ENCODE assay signal across 8 cellular contexts in genomic region chr6:96898241-96898851, GRCh38. TPM values are rescaled to one million over a fixed set of nuclear protein-coding genes. Genes with fewer than 3 reads are reported as not detected.
A peak's percentile ranks its signal among the peaks of the same experiment; 100 is the strongest.
DNase-seq lines count a peak whose midpoint lies in the region; ATAC-seq, FAIRE-seq and TF ChIP-seq lines count a peak whose summit lies in the region.

No MANE protein-coding gene starts in this region.

- peaks cover 24% of the 10 kb centered on the region for H3K36me3 Mint-ChIP-seq in Calu3 (ENCODE audit: insufficient read depth, unreplicated experiment)

- H3K4me1 Mint-ChIP-seq in Calu3 (ENCODE audit: low read depth, unreplicated experiment) = peaks cover 11% of the 10 kb centered on the region

- intact Hi-C loops in Calu3 (cut with micrococcal nuclease; ENCODE audit: unreplicated experiment) = loop anchor here (2.0 to 10.0 kb wide), 5 partner anchors 26 to 1534 kb away; partner anchors contain the start of gene KLHL32

- H3K27me3 Mint-ChIP-seq in Calu3 (ENCODE audit: unreplicated experiment) = no peaks in the 10 kb centered on the region

- H2AFZ ChIP-seq in keratinocyte (ENCODE audit: control insufficient read depth, low read length) = peak overlapping the region; percentile 97

- peak; percentile 1 for DNase-seq in Calu3
- DNase-seq in adipocyte (ENCODE audit: low read depth) = peak; percentile 69
- DNase-seq in keratinocyte (ENCODE audit: low read depth, low spot score) = no peak
- no peak for DNase-seq in NCI-H524 treated with DMSO at 0.1 percent for 48 hours (lab: John Stamatoyannopoulos, UW)

- CTCF ChIA-PET in Calu3 (lab: Charles Lee) = interaction anchor here (1.4 to 3.0 kb wide), 4 partner anchors 26 to 271 kb away, joined by 4 to 15 read pairs (median 10); partner anchors contain the start of gene KLHL32

- H3K27ac ChIP-seq in KOPT-K1 (ENCODE audit: low read depth, low read length, poor library complexity, severe bottlenecking) (peak overlapping the region; percentile 85), keratinocyte (ENCODE audit: control insufficient read depth, insufficient read depth, low read length) (peak overlapping the region; percentile 71), stomach smooth muscle (ENCODE audit: low read length) (peak overlapping the region; percentile 90)

- H3K4me3 ChIP-seq in adipocyte (ENCODE audit: low read length) = peak overlapping the region; percentile 98
- peak overlapping the region; percentile 66 to 97 (median 89) for H3K4me3 ChIP-seq in keratinocyte (ENCODE audit: control insufficient read depth in 2 of 3, extremely low read depth in 1 of 3, insufficient read depth in 2 of 3, low read depth in 1 of 3, low read length in 3 of 3)
- H3K4me3 ChIP-seq in stomach smooth muscle (ENCODE audit: low read length in 2 of 2) = peak overlapping the region; percentile 89 to 98

- H3K27ac Mint-ChIP-seq in Calu3 (ENCODE audit: unreplicated experiment) = peak overlapping the region; percentile 90

- peak overlapping the region; percentile 70 for H3K4me3 Mint-ChIP-seq in Calu3 (ENCODE audit: low read depth, unreplicated experiment)

- H3K9me3 ChIP-seq in KOPT-K1 (ENCODE audit: insufficient read depth, low read length, poor library complexity, severe bottlenecking) (no peaks in the 10 kb centered on the region), adipocyte (ENCODE audit: control insufficient read depth, low read length) (no peaks in the 10 kb centered on the region), keratinocyte (ENCODE audit: control insufficient read depth, low read depth, low read length) (no peaks in the 10 kb centered on the region), stomach smooth muscle (ENCODE audit: control insufficient read depth in 2 of 2, low read length in 2 of 2) (no peaks in the 10 kb centered on the region)

- peaks cover 32% of the 10 kb centered on the region for H3K79me2 ChIP-seq in keratinocyte (ENCODE audit: control insufficient read depth, insufficient read depth, low read length)

- no peak for FAIRE-seq in keratinocyte (lab: Jason Lieb, UNC)

- no peaks in the 10 kb centered on the region for H4K20me1 ChIP-seq in keratinocyte (ENCODE audit: control insufficient read depth, extremely low read depth, insufficient read depth, low read length)

- H3K4me1 ChIP-seq in adipocyte (ENCODE audit: control insufficient read depth, insufficient read depth, low read length) (peaks cover 31% of the 10 kb centered on the region), keratinocyte (ENCODE audit: control insufficient read depth, extremely low read depth, insufficient read depth, low read length) (peaks cover 8% of the 10 kb centered on the region), stomach smooth muscle (ENCODE audit: control insufficient read depth, insufficient read depth, low read length) (peaks cover 9% of the 10 kb centered on the region)

- TSS peak; percentile 97 for BruUV-seq in Calu3 (replicated peaks; lab: Mats Ljungman, UMichigan)

- ATAC-seq in GM19035 (IDR thresholded peaks at IDR 0.05; ENCODE audit: unreplicated experiment) (no peak), HG03432 (IDR thresholded peaks at IDR 0.05; ENCODE audit: unreplicated experiment) (no peak)

- TF ChIP-seq CTCF in Calu3 (IDR thresholded peaks at IDR 0.05; ENCODE audit: unreplicated experiment) (no peak), keratinocyte (optimal IDR thresholded peaks at IDR 0.05 in 1 of 3, IDR thresholded peaks at IDR 0.05 in 1 of 3, conservative IDR thresholded peaks at IDR 0.05 in 1 of 3; ENCODE audit: extremely low read depth in 1 of 3, insufficient read depth in 2 of 3, low read length in 3 of 3) (no peak)

- H3K36me3 ChIP-seq in KOPT-K1 (ENCODE audit: insufficient read depth, low read length) (peaks cover 32% of the 10 kb centered on the region), adipocyte (ENCODE audit: control insufficient read depth, insufficient read depth, low read length, severe bottlenecking) (peaks cover 20% of the 10 kb centered on the region), keratinocyte (ENCODE audit: control insufficient read depth in 2 of 2, extremely low read depth in 1 of 2, insufficient read depth in 2 of 2, low read length in 2 of 2) (peaks cover 2 to 5% of the 10 kb centered on the region in 2 experiments), stomach smooth muscle (ENCODE audit: control insufficient read depth in 2 of 2, insufficient read depth in 2 of 2, low read length in 2 of 2) (peaks cover 3 to 7% of the 10 kb centered on the region in 2 donors)

- peak overlapping the region; percentile 91 for H3K4me2 ChIP-seq in keratinocyte (ENCODE audit: control insufficient read depth, extremely low read depth, insufficient read depth, low read depth, low read length)

- H3K9me3 Mint-ChIP-seq in Calu3 (ENCODE audit: low read depth, unreplicated experiment) = no peaks in the 10 kb centered on the region

- H3K27me3 ChIP-seq in adipocyte (replicated peaks; ENCODE audit: control insufficient read depth, insufficient read depth, low read length) (no peaks in the 10 kb centered on the region), keratinocyte (ENCODE audit: control insufficient read depth, extremely low read depth, insufficient read depth, low read length) (no peaks in the 10 kb centered on the region), stomach smooth muscle (ENCODE audit: control insufficient read depth in 1 of 2, insufficient read depth in 2 of 2, low read length in 2 of 2) (no peaks in the 10 kb centered on the region)

- H3K9ac ChIP-seq in adipocyte (ENCODE audit: low read length) = peak overlapping the region; percentile 93
- peak overlapping the region; percentile 86 for H3K9ac ChIP-seq in keratinocyte (ENCODE audit: control insufficient read depth, extremely low read depth, insufficient read depth, low read length)
- H3K9ac ChIP-seq in stomach smooth muscle (ENCODE audit: low read length in 2 of 2) = peak overlapping the region; percentile 78 to 87

- H3K9me1 ChIP-seq in keratinocyte (ENCODE audit: control insufficient read depth, extremely low read depth, insufficient read depth, low read length) = no peaks in the 10 kb centered on the region

- dilution Hi-C loops in keratinocyte (cut with MboI; ENCODE audit: extremely low pct_ligation_motif_present, low sequenced_read_pairs) = no loop called here

RNA-seq across cellular contexts. Expression of gene NDUFAF4, which starts 0.7 kb away (rescaled TPM):
- 39.6 and 50.9 TPM in 2 replicates for total RNA-seq in Calu3 (2022)
- 35.5 to 68.3 TPM (median 37.3 TPM) in 3 replicates for polyA plus RNA-seq in keratinocyte
- polyA plus RNA-seq in keratinocyte (2011; ENCODE audit: low read depth) = 9.6 TPM
- 33.8 and 71.2 TPM in 2 replicates for polyA plus RNA-seq in keratinocyte (2011; cell fraction: cytosol; rRNA removed)
- 18.9 and 29.2 TPM in 2 replicates for polyA plus RNA-seq in keratinocyte (2011; cell fraction: nucleus; rRNA removed)
- polyA plus RNA-seq in keratinocyte (2012; ENCODE audit: low replicate concordance) = 29.8 and 38.7 TPM in 2 replicates
- 6.9 to 16.5 TPM (median 14.6 TPM) in 3 replicates for polyA minus RNA-seq in keratinocyte
- 10.9 TPM for polyA minus RNA-seq in keratinocyte (2011; cell fraction: cytosol; rRNA and poly(A)+ RNA removed)
- polyA minus RNA-seq in keratinocyte (2011; cell fraction: nucleus; rRNA and poly(A)+ RNA removed) = 1.4 and 3.9 TPM in 2 replicates

RNA-seq across cellular contexts. Expression of gene KLHL32, which starts 26.2 kb away (rescaled TPM):
- total RNA-seq in Calu3 (2022) = 0.12 and 0.20 TPM in 2 replicates
- polyA plus RNA-seq in keratinocyte = 0.12 TPM in 1 of 3 replicates, not detected in the others
- not detected for polyA plus RNA-seq in keratinocyte (2011; ENCODE audit: low read depth)
- polyA plus RNA-seq in keratinocyte (2011; cell fraction: cytosol; rRNA removed) = 0.04 TPM in 1 of 2 replicates, not detected in the other
- 0.05 TPM in 1 of 2 replicates, not detected in the other for polyA plus RNA-seq in keratinocyte (2011; cell fraction: nucleus; rRNA removed)
- polyA plus RNA-seq in keratinocyte (2012; ENCODE audit: low replicate concordance) = not detected in 2 replicates
- polyA minus RNA-seq in keratinocyte = 0.30 TPM in 1 of 3 replicates, not detected in the others
- polyA minus RNA-seq in keratinocyte (2011; cell fraction: cytosol; rRNA and poly(A)+ RNA removed) = not detected
- polyA minus RNA-seq in keratinocyte (2011; cell fraction: nucleus; rRNA and poly(A)+ RNA removed) = not detected in 2 replicates

Comparison
In these comparisons a context has a peak if more than half of its experiments do, and no peak if none do; other contexts are left out.
1. DNase-seq: peak in Calu3 (single experiment) and adipocyte (single experiment); none in keratinocyte (single experiment) and NCI-H524 treated with DMSO at 0.1 percent for 48 hours (single experiment).
2. Peak in every context shown above with its lines, with median percentiles within 50 percentile points of each other: H3K27ac ChIP-seq, H3K4me3 ChIP-seq and H3K9ac ChIP-seq.